9 cellular contexts compared by ENCODE assay signal in genomic region chr1:229430761-229431269, GRCh38.
DNase-seq lines count a peak whose midpoint lies in the region; ATAC-seq and TF ChIP-seq lines count a peak whose summit lies in the region.
"Had no signal": no experiment of that assay in that cellular context is flagged by ENCODE, and none has a peak within 500 bp of the region (broad histone marks: within the 10 kb centered on the region; RNA-seq: fewer than 3 reads in every experiment).

No MANE protein-coding gene starts in this region.

- H3K4me1 Mint-ChIP-seq in activated naive CD8-positive, alpha-beta T cell treated with anti-CD3 and anti-CD28 coated beads, Interleukin-2, amount 50 U/mL, for 24 hours, result peaks cover 16% of the 10 kb centered on the region

- no peak overlapping the region for H3K4me3 ChIP-seq in WERI-Rb-1 (ENCODE audit: low read depth, low read length)
- H3K4me3 ChIP-seq: BLaER1 treated with 17β-estradiol and CSF1 and Interleukin-3, amounts not matched to agents 10 nM and 100 nM had no signal

- no peak overlapping the region for H3K27ac Mint-ChIP-seq in activated naive CD8-positive, alpha-beta T cell treated with anti-CD3 and anti-CD28 coated beads, Interleukin-2, amount 50 U/mL, for 24 hours

- H3K9me3 Mint-ChIP-seq in activated naive CD8-positive, alpha-beta T cell treated with anti-CD3 and anti-CD28 coated beads, Interleukin-2, amount 50 U/mL, for 24 hours, result no peaks in the 10 kb centered on the region

- H3K27me3 Mint-ChIP-seq in activated naive CD8-positive, alpha-beta T cell treated with anti-CD3 and anti-CD28 coated beads, Interleukin-2, amount 50 U/mL, for 24 hours, result peaks cover 79% of the 10 kb centered on the region

- no peak overlapping the region for H3K27ac ChIP-seq in WERI-Rb-1
- H3K27ac ChIP-seq: BLaER1 treated with 17β-estradiol and CSF1 and Interleukin-3, amounts not matched to agents 10 nM and 100 nM had no signal

- peak; percentile 42 for ATAC-seq in activated naive CD8-positive, alpha-beta T cell treated with anti-CD3 and anti-CD28 coated beads, Interleukin-2, amount 50 U/mL, for 24 hours
- peak; percentile 56 for ATAC-seq in stimulated activated naive CD8-positive, alpha-beta T cell treated with anti-CD3 and anti-CD28 coated beads, Interleukin-15, Interleukin-2, amounts not matched to agents 100 U/mL and 50 U/mL, for 24 hours

- H3K36me3 Mint-ChIP-seq in activated naive CD8-positive, alpha-beta T cell treated with anti-CD3 and anti-CD28 coated beads, Interleukin-2, amount 50 U/mL, for 24 hours (ENCODE audit: low read depth), result peaks cover 2% of the 10 kb centered on the region

- H3K27me3 ChIP-seq in WERI-Rb-1 (ENCODE audit: insufficient read depth, low read depth, severe bottlenecking), result no peaks in the 10 kb centered on the region

- H3K36me3 ChIP-seq in WERI-Rb-1, result no peaks in the 10 kb centered on the region
- H3K36me3 ChIP-seq: BLaER1 treated with 17β-estradiol and CSF1 and Interleukin-3, amounts not matched to agents 10 nM and 100 nM had no signal

- peak overlapping the region; percentile 72 for H3K4me3 Mint-ChIP-seq in activated naive CD8-positive, alpha-beta T cell treated with anti-CD3 and anti-CD28 coated beads, Interleukin-2, amount 50 U/mL, for 24 hours

- no peak for TF ChIP-seq CTCF in WERI-Rb-1 (IDR thresholded peaks at IDR 0.05; ENCODE audit: low read depth, low read length)

- no peaks in the 10 kb centered on the region for H3K9me3 ChIP-seq in WERI-Rb-1 (ENCODE audit: severe bottlenecking)

- DNase-seq in activated T-cell treated with anti-CD3 and anti-CD28 coated beads for 1 hour (ENCODE audit: low read depth) (peak; percentile 30), activated T-cell treated with anti-CD3 and anti-CD28 coated beads for 4 hours (no peak), islet precursor cell (peak; percentile 89), GOT3 (lab: John Stamatoyannopoulos, UW) (no peak), WERI-Rb-1 (no peak), GM19240 (ENCODE audit: insufficient read length, low spot score) (no peak)
- DNase-seq in activated naive CD8-positive, alpha-beta T cell treated with anti-CD3 and anti-CD28 coated beads, Interleukin-2, amount 50 U/mL, for 24 hours, result peak; percentile 69
- DNase-seq in stimulated activated naive CD8-positive, alpha-beta T cell treated with anti-CD3 and anti-CD28 coated beads, Interleukin-15, Interleukin-2, amounts not matched to agents 100 U/mL and 50 U/mL, for 24 hours, result peak; percentile 72

Comparison
In these comparisons a context has a peak if more than half of its experiments do, and no peak if none do; other contexts are left out.
1. DNase-seq: peak in activated T-cell treated with anti-CD3 and anti-CD28 coated beads for 1 hour (single experiment), activated naive CD8-positive, alpha-beta T cell treated with anti-CD3 and anti-CD28 coated beads, Interleukin-2, amount 50 U/mL, for 24 hours (single experiment), islet precursor cell (single experiment) and stimulated activated naive CD8-positive, alpha-beta T cell treated with anti-CD3 and anti-CD28 coated beads, Interleukin-15, Interleukin-2, amounts not matched to agents 100 U/mL and 50 U/mL, for 24 hours (single experiment); none in activated T-cell treated with anti-CD3 and anti-CD28 coated beads for 4 hours (single experiment), GOT3 (single experiment), WERI-Rb-1 (single experiment) and GM19240 (single experiment).